In genomic region chr9:126690431-126691051, GRCh38 we compare ENCODE assay signal across 8 cellular contexts.
DNase-seq lines count a peak whose midpoint lies in the region.

No MANE protein-coding gene starts in this region.

- DNase-seq in NCI-H2227 (lab: John Stamatoyannopoulos, UW; ENCODE audit: unreplicated experiment) (peak; percentile 13), NCI-H2227 treated with DMSO at 0.1 percent for 48 hours (lab: John Stamatoyannopoulos, UW) (no peak), SK-N-DZ (ENCODE audit: low spot score) (peak; percentile 47), immature natural killer cell (peak; percentile 52 to 57 (median 56)), OCI-M2 (lab: John Stamatoyannopoulos, UW; ENCODE audit: unreplicated experiment) (no peak), NCI-H1694 treated with DMSO at 0.1 percent for 48 hours (lab: John Stamatoyannopoulos, UW) (no peak)
- peak; percentile 58 for DNase-seq in activated naive CD8-positive, alpha-beta T cell treated with anti-CD3 and anti-CD28 coated beads for 36 hours
- peak; percentile 49 to 59 for DNase-seq in stimulated activated CD4-positive, alpha-beta T cell treated with anti-CD3 and anti-CD28 coated beads, Interleukin-4, amount 100 ng/mL, for 48 hours (ENCODE audit: low read depth in 2 of 2)

- no peak overlapping the region for H3K4me3 Mint-ChIP-seq in activated naive CD8-positive, alpha-beta T cell treated with anti-CD3 and anti-CD28 coated beads for 36 hours
- H3K4me3 Mint-ChIP-seq in immature natural killer cell: no peak overlapping the region

- no peaks in the 10 kb centered on the region for H3K9me3 Mint-ChIP-seq in activated naive CD8-positive, alpha-beta T cell treated with anti-CD3 and anti-CD28 coated beads for 36 hours
- H3K9me3 Mint-ChIP-seq in immature natural killer cell: no peaks in the 10 kb centered on the region

- H3K27ac Mint-ChIP-seq in activated naive CD8-positive, alpha-beta T cell treated with anti-CD3 and anti-CD28 coated beads for 36 hours: no peak overlapping the region
- no peak overlapping the region for H3K27ac Mint-ChIP-seq in immature natural killer cell

- H3K27me3 Mint-ChIP-seq in activated naive CD8-positive, alpha-beta T cell treated with anti-CD3 and anti-CD28 coated beads for 36 hours: peaks cover 39% of the 10 kb centered on the region
- H3K27me3 Mint-ChIP-seq in immature natural killer cell (ENCODE audit: low read depth in 3 of 3): peaks cover 16 to 25% (median 20%) of the 10 kb centered on the region in 3 donors

- H3K36me3 Mint-ChIP-seq in activated naive CD8-positive, alpha-beta T cell treated with anti-CD3 and anti-CD28 coated beads for 36 hours: no peaks in the 10 kb centered on the region
- no peaks in the 10 kb centered on the region for H3K36me3 Mint-ChIP-seq in immature natural killer cell

- no peaks in the 10 kb centered on the region for H3K4me1 Mint-ChIP-seq in activated naive CD8-positive, alpha-beta T cell treated with anti-CD3 and anti-CD28 coated beads for 36 hours
- H3K4me1 Mint-ChIP-seq in immature natural killer cell: peaks cover 0 to 2% of the 10 kb centered on the region in 2 donors

Comparison
In these comparisons a context has a peak if more than half of its experiments do, and no peak if none do; other contexts are left out.
1. DNase-seq: peak in NCI-H2227 (single experiment), SK-N-DZ (single experiment), activated naive CD8-positive, alpha-beta T cell treated with anti-CD3 and anti-CD28 coated beads for 36 hours (single experiment), immature natural killer cell (3 of 3) and stimulated activated CD4-positive, alpha-beta T cell treated with anti-CD3 and anti-CD28 coated beads, Interleukin-4, amount 100 ng/mL, for 48 hours (2 of 2); none in NCI-H2227 treated with DMSO at 0.1 percent for 48 hours (single experiment), OCI-M2 (single experiment) and NCI-H1694 treated with DMSO at 0.1 percent for 48 hours (single experiment).